Comparison of ENCODE assay signal across 14 cellular contexts in genomic region chr13:42740753-42741152, GRCh38. TPM values are rescaled to one million over a fixed set of nuclear protein-coding genes. Genes with fewer than 3 reads are reported as not detected.
A peak's percentile ranks its signal among the peaks of the same experiment; 100 is the strongest.
DNase-seq lines count a peak whose midpoint lies in the region; ATAC-seq and FAIRE-seq lines count a peak whose summit lies in the region.
"Had no signal": no experiment of that assay in that cellular context is flagged by ENCODE, and none has a peak within 500 bp of the region (broad histone marks: within the 10 kb centered on the region; RNA-seq: fewer than 3 reads in every experiment).

No MANE protein-coding gene starts in this region.

- H3K4me1 Mint-ChIP-seq in T-helper 17 cell, result no peaks in the 10 kb centered on the region
- H3K4me1 Mint-ChIP-seq: stimulated activated naive CD8-positive, alpha-beta T cell treated with anti-CD3 and anti-CD28 coated beads, Interleukin-15, amount 100 ng/mL, for 72 hours had no signal

- peaks cover 48% of the 10 kb centered on the region for H3K27me3 Mint-ChIP-seq in T-helper 17 cell
- H3K27me3 Mint-ChIP-seq: stimulated activated naive CD8-positive, alpha-beta T cell treated with anti-CD3 and anti-CD28 coated beads, Interleukin-15, amount 100 ng/mL, for 72 hours had no signal

- no peaks in the 10 kb centered on the region for H3K9me3 ChIP-seq in T-helper 17 cell (ENCODE audit: control insufficient read depth, low read length, poor library complexity, severe bottlenecking)
- H3K9me3 ChIP-seq: esophagus squamous epithelium, spleen had no signal

- H3K36me3 Mint-ChIP-seq in T-helper 17 cell (ENCODE audit: low read depth), result peaks cover 4% of the 10 kb centered on the region

- no peak overlapping the region for H3K4me3 Mint-ChIP-seq in T-helper 17 cell
- H3K4me3 Mint-ChIP-seq: stimulated activated naive CD8-positive, alpha-beta T cell treated with anti-CD3 and anti-CD28 coated beads, Interleukin-15, amount 100 ng/mL, for 72 hours had no signal

- peak; percentile 26 for FAIRE-seq in frontal cortex (lab: Jason Lieb, UNC)

- intact Hi-C loops in sciatic nerve (cut with DNase I), result no loop called here

- DNase-seq in NCI-H345 (lab: John Stamatoyannopoulos, UW) (peak; percentile 7), NCI-H345 treated with DMSO at 0.1 percent for 48 hours (lab: John Stamatoyannopoulos, UW; ENCODE audit: unreplicated experiment) (no peak), NCI-H69 (lab: John Stamatoyannopoulos, UW) (peak; percentile 74), frontal cortex (ENCODE audit: low spot score in 2 of 2) (no peak), sciatic nerve (ENCODE audit: low spot score) (peak; percentile 65), T-helper 17 cell (no peak)
- DNase-seq: esophagus squamous epithelium; NK-92 treated with Interleukin-12 subunit alpha and Interleukin-12 subunit beta, amount 100 ng/mL, for 24 hours; spleen; stimulated activated naive CD8-positive, alpha-beta T cell treated with anti-CD3 and anti-CD28 coated beads, Interleukin-15, amount 100 ng/mL, for 72 hours had no signal

- no peak overlapping the region for H3K27ac Mint-ChIP-seq in T-helper 17 cell
- H3K27ac Mint-ChIP-seq: stimulated activated naive CD8-positive, alpha-beta T cell treated with anti-CD3 and anti-CD28 coated beads, Interleukin-15, amount 100 ng/mL, for 72 hours had no signal

- ATAC-seq in sciatic nerve (no peak), T-helper 17 cell (no peak), GM21526 (IDR thresholded peaks at IDR 0.05; ENCODE audit: low FRiP score, unreplicated experiment) (no peak), HG03159 (IDR thresholded peaks at IDR 0.05; ENCODE audit: unreplicated experiment) (no peak)
- ATAC-seq: activated CD4-positive, CD25-positive, alpha-beta regulatory T cell treated with anti-CD3 and anti-CD28 coated beads, Interleukin-2, amount 50 U/mL, for 24 hours; stimulated activated naive CD8-positive, alpha-beta T cell treated with anti-CD3 and anti-CD28 coated beads, Interleukin-15, amount 100 ng/mL, for 72 hours had no signal

RNA-seq across cellular contexts. Expression of gene FAM216B, which starts 40.6 kb away (rescaled TPM):
- total RNA-seq in frontal cortex, result 0.41 TPM
- not detected for total RNA-seq in sciatic nerve
- total RNA-seq in T-helper 17 cell, result not detected
- total RNA-seq: esophagus squamous epithelium, mesenteric fat pad, spleen had no signal

Comparison
In these comparisons a context has a peak if more than half of its experiments do, and no peak if none do; other contexts are left out.
1. DNase-seq: peak in NCI-H345 (single experiment), NCI-H69 (single experiment) and sciatic nerve (single experiment); none in NCI-H345 treated with DMSO at 0.1 percent for 48 hours (single experiment), frontal cortex (0 of 2) and T-helper 17 cell (0 of 3).